Comparison of ENCODE assay signal across 22 cellular contexts in genomic region chr15:95196176-95196915, GRCh38.
A peak's percentile ranks its signal among the peaks of the same experiment; 100 is the strongest.
DNase-seq lines count a peak whose midpoint lies in the region; ATAC-seq and TF ChIP-seq lines count a peak whose summit lies in the region.
"Had no signal": no experiment of that assay in that cellular context is flagged by ENCODE, and none has a peak within 500 bp of the region (broad histone marks: within the 10 kb centered on the region; RNA-seq: fewer than 3 reads in every experiment).

No MANE protein-coding gene starts in this region.

- H3K27ac ChIP-seq in mammary epithelial cell (ENCODE audit: insufficient read depth, low read depth, low read length), result no peak overlapping the region
- H3K27ac ChIP-seq in left ventricle myocardium inferior (replicated peaks), result no peak overlapping the region
- no peak overlapping the region for H3K27ac ChIP-seq in right atrium auricular region
- H3K27ac ChIP-seq: BLaER1 treated with 17β-estradiol and CSF1 and Interleukin-3, amounts not matched to agents 10 nM and 100 nM; left lung; parathyroid adenoma; suprapubic skin; VCaP had no signal

- WGBS in mammary epithelial cell (ENCODE audit: low coverage, missing lambda C conversion rate), result 24% methylated on average over 17 of the region's 17 CpGs

- ATAC-seq in HG03520 (IDR thresholded peaks at IDR 0.05; ENCODE audit: unreplicated experiment), result no peak
- ATAC-seq: activated CD8-positive, alpha-beta T cell treated with anti-CD3 and anti-CD28 coated beads for 36 hours; activated T-cell treated with anti-CD3 and anti-CD28 coated beads, Interleukin-2, amount 50 U/mL, for 4 hours; HepG2; left lung had no signal

- in situ Hi-C loops in mammary epithelial cell (cut with MboI; ENCODE audit: low sequenced_read_pairs in 2 of 2), result no loop called here

- intact Hi-C loops in mammary epithelial cell (cut with micrococcal nuclease) (no loop called here), left ventricle myocardium inferior (cut with micrococcal nuclease) (no loop called here)

- peaks cover 10% of the 10 kb centered on the region for H3K36me3 Mint-ChIP-seq in nephron progenitor cell (ENCODE audit: low read depth)
- H3K36me3 Mint-ChIP-seq: activated naive CD4-positive, alpha-beta T cell treated with anti-CD3 and anti-CD28 coated beads, Interleukin-2, amount 50 U/mL, for 24 hours had no signal

- no peaks in the 10 kb centered on the region for H3K79me2 ChIP-seq in mammary epithelial cell (ENCODE audit: insufficient read depth, low read length)
- H3K79me2 ChIP-seq: parathyroid adenoma had no signal

- H4K20me1 ChIP-seq in mammary epithelial cell (ENCODE audit: insufficient read depth, low read length), result no peaks in the 10 kb centered on the region
- H4K20me1 ChIP-seq: BLaER1 treated with 17β-estradiol and CSF1 and Interleukin-3, amounts not matched to agents 10 nM and 100 nM had no signal

- TF ChIP-seq CTCF in mammary epithelial cell (conservative IDR thresholded peaks at IDR 0.05 in 1 of 2, IDR thresholded peaks at IDR 0.05 in 1 of 2; ENCODE audit: extremely low read depth in 1 of 2, insufficient read depth in 1 of 2, low read depth in 1 of 2, low read length in 2 of 2) (no peak), nephron progenitor cell (IDR thresholded peaks at IDR 0.05) (no peak), left ventricle myocardium inferior (IDR thresholded peaks at IDR 0.05; ENCODE audit: borderline replicate concordance) (no peak), right atrium auricular region (IDR thresholded peaks at IDR 0.05) (no peak)

- H3K4me2 ChIP-seq in mammary epithelial cell (ENCODE audit: insufficient read depth, low read depth, low read length), result peak overlapping the region; percentile 79
- H3K4me2 ChIP-seq: BLaER1 treated with 17β-estradiol and CSF1 and Interleukin-3, amounts not matched to agents 10 nM and 100 nM had no signal

- CTCF ChIA-PET in mammary epithelial cell (lab: Charles Lee; ENCODE audit: low non-redundant PET), result interaction anchor here (0.6 kb wide), 1 partner anchor 63 kb away, joined by 6 read pairs; no protein-coding TSS in a partner anchor

- H3K9me3 Mint-ChIP-seq in nephron progenitor cell, result peaks cover 26% of the 10 kb centered on the region

- H3K9me3 ChIP-seq in mammary epithelial cell (replicated peaks; ENCODE audit: insufficient read depth, low read length) (no peaks in the 10 kb centered on the region), left ventricle myocardium inferior (replicated peaks) (peaks cover 17% of the 10 kb centered on the region), right atrium auricular region (peaks cover 0 to 13% of the 10 kb centered on the region in 2 donors)
- H3K9me3 ChIP-seq: suprapubic skin had no signal

- H3K4me1 ChIP-seq in mammary epithelial cell (ENCODE audit: insufficient read depth, low read length) (peaks cover 4% of the 10 kb centered on the region), left ventricle myocardium inferior (no peaks in the 10 kb centered on the region), right atrium auricular region (no peaks in the 10 kb centered on the region)
- H3K4me1 ChIP-seq: left lung, parathyroid adenoma, suprapubic skin had no signal

- H3K36me3 ChIP-seq in mammary epithelial cell (ENCODE audit: insufficient read depth, low read length) (no peaks in the 10 kb centered on the region), left ventricle myocardium inferior (no peaks in the 10 kb centered on the region), right atrium auricular region (no peaks in the 10 kb centered on the region)
- H3K36me3 ChIP-seq: BLaER1 treated with 17β-estradiol and CSF1 and Interleukin-3, amounts not matched to agents 10 nM and 100 nM; left lung; suprapubic skin had no signal

- peaks cover 28% of the 10 kb centered on the region for H3K4me1 Mint-ChIP-seq in nephron progenitor cell
- H3K4me1 Mint-ChIP-seq: activated naive CD4-positive, alpha-beta T cell treated with anti-CD3 and anti-CD28 coated beads, Interleukin-2, amount 50 U/mL, for 24 hours had no signal

- peak overlapping the region; percentile 25 for H3K27ac Mint-ChIP-seq in nephron progenitor cell
- H3K27ac Mint-ChIP-seq: activated CD8-positive, alpha-beta T cell treated with anti-CD3 and anti-CD28 coated beads for 36 hours; activated naive CD4-positive, alpha-beta T cell treated with anti-CD3 and anti-CD28 coated beads, Interleukin-2, amount 50 U/mL, for 24 hours had no signal

- H2AFZ ChIP-seq in mammary epithelial cell (ENCODE audit: low read depth, low read length), result peak overlapping the region; percentile 93
- H2AFZ ChIP-seq: parathyroid adenoma had no signal

- H3K9ac ChIP-seq in mammary epithelial cell (ENCODE audit: insufficient read depth, low read length), result no peak overlapping the region
- H3K9ac ChIP-seq: BLaER1 treated with 17β-estradiol and CSF1 and Interleukin-3, amounts not matched to agents 10 nM and 100 nM; parathyroid adenoma had no signal

- dilution Hi-C loops in mammary epithelial cell (cut with HindIII; ENCODE audit: low sequenced_read_pairs), result no loop called here

- DNase-seq in A172 (ENCODE audit: low spot score) (peak; percentile 14), NCI-H226 (peak; percentile 36), mammary epithelial cell (no peak), nephron progenitor cell (no peak), left ventricle myocardium inferior (no peak), right atrium auricular region (ENCODE audit: low spot score) (no peak), SKM-1 (lab: John Stamatoyannopoulos, UW; ENCODE audit: unreplicated experiment) (no peak)
- DNase-seq: 8988T; activated CD8-positive, alpha-beta T cell treated with anti-CD3 and anti-CD28 coated beads for 36 hours; activated T-cell treated with anti-CD3 and anti-CD28 coated beads, Interleukin-2, amount 50 U/mL, for 4 hours; left lung; MM.1S; NCI-H2227 treated with DMSO at 0.1 percent for 48 hours; small intestine; T-helper 1 cell had no signal

- peaks cover 3% of the 10 kb centered on the region for H3K27me3 Mint-ChIP-seq in nephron progenitor cell (ENCODE audit: low read depth, poor library complexity)

- BruUV-seq in mammary epithelial cell (replicated peaks; lab: Mats Ljungman, UMichigan), result no TSS peak

- H3K4me3 ChIP-seq in mammary epithelial cell (replicated peaks in 1 of 3; ENCODE audit: insufficient read depth in 1 of 3, low read depth in 2 of 3, low read length in 3 of 3) (peak overlapping the region; percentile 12 to 42 (median 34)), left ventricle myocardium inferior (no peak overlapping the region), right atrium auricular region (no peak overlapping the region)
- H3K4me3 ChIP-seq: BLaER1 treated with 17β-estradiol and CSF1 and Interleukin-3, amounts not matched to agents 10 nM and 100 nM; left lung; suprapubic skin had no signal

- H3K27me3 ChIP-seq in mammary epithelial cell (ENCODE audit: insufficient read depth, low read length), result no peaks in the 10 kb centered on the region
- H3K27me3 ChIP-seq in left ventricle myocardium inferior (ENCODE audit: low read depth), result no peaks in the 10 kb centered on the region
- H3K27me3 ChIP-seq in right atrium auricular region, result no peaks in the 10 kb centered on the region
- H3K27me3 ChIP-seq: BLaER1 treated with 17β-estradiol and CSF1 and Interleukin-3, amounts not matched to agents 10 nM and 100 nM; left lung; suprapubic skin had no signal

- no peak overlapping the region for H3K4me3 Mint-ChIP-seq in nephron progenitor cell
- H3K4me3 Mint-ChIP-seq: activated CD8-positive, alpha-beta T cell treated with anti-CD3 and anti-CD28 coated beads for 36 hours; activated naive CD4-positive, alpha-beta T cell treated with anti-CD3 and anti-CD28 coated beads, Interleukin-2, amount 50 U/mL, for 24 hours; activated T-cell treated with anti-CD3 and anti-CD28 coated beads, Interleukin-2, amount 50 U/mL, for 4 hours had no signal

Comparison
In these comparisons a context has a peak if more than half of its experiments do, and no peak if none do; other contexts are left out.
1. DNase-seq: peak in A172 (single experiment) and NCI-H226 (single experiment); none in mammary epithelial cell (single experiment), nephron progenitor cell (single experiment), left ventricle myocardium inferior (single experiment), right atrium auricular region (single experiment) and SKM-1 (single experiment).
2. H3K4me3 ChIP-seq: peak in mammary epithelial cell (3 of 3); none in left ventricle myocardium inferior (single experiment) and right atrium auricular region (0 of 2).